8 cellular contexts compared by ENCODE assay signal in the genomic region with DNA sequence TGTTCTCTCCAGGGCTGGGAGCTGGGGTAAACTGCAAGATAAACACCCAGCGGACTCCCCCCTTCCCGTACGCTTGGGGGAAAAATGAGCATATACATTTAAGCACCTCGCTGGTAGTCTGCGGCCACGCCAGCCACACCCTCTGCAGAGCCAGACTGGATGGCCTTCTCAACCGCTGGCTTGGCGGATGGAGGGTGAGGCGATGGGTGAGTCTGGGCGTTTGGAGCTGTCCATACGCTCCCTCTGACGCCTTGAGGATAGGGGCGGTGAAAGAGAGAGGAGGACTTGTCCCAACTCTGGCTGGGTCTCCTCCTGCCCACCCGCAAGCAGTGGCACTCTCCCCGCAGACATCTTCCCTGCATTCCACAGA. TPM values are rescaled to one million over a fixed set of nuclear protein-coding genes. Genes with fewer than 3 reads are reported as not detected.
DNase-seq lines count a peak whose midpoint lies in the region; ATAC-seq, FAIRE-seq and TF ChIP-seq lines count a peak whose summit lies in the region.

No MANE protein-coding gene starts in this region.

- dilution Hi-C loops in keratinocyte (cut with MboI; ENCODE audit: extremely low pct_ligation_motif_present, low sequenced_read_pairs) = no loop called here

- no peak overlapping the region for H2AFZ ChIP-seq in keratinocyte (ENCODE audit: control insufficient read depth, low read length)

- H3K36me3 Mint-ChIP-seq in activated CD8-positive, alpha-beta memory T cell treated with anti-CD3 and anti-CD28 coated beads, Interleukin-2, amount 10 ng/mL, durations not matched to agents 7 days and 5 days = peaks cover 2% of the 10 kb centered on the region

- H3K27me3 ChIP-seq in keratinocyte (ENCODE audit: control insufficient read depth, extremely low read depth, insufficient read depth, low read length) = no peaks in the 10 kb centered on the region
- peaks cover 10% of the 10 kb centered on the region for H3K27me3 ChIP-seq in thymus (ENCODE audit: control insufficient read depth, insufficient read depth)

- no peak for ATAC-seq in activated CD8-positive, alpha-beta memory T cell treated with anti-CD3 and anti-CD28 coated beads, Interleukin-2, amount 10 ng/mL, durations not matched to agents 7 days and 5 days
- ATAC-seq in GM18909 (IDR thresholded peaks at IDR 0.05; ENCODE audit: poor library complexity, unreplicated experiment) (no peak), HG03095 (IDR thresholded peaks at IDR 0.05; ENCODE audit: unreplicated experiment) (no peak)

- no peak overlapping the region for H3K27ac Mint-ChIP-seq in activated CD8-positive, alpha-beta memory T cell treated with anti-CD3 and anti-CD28 coated beads, Interleukin-2, amount 10 ng/mL, durations not matched to agents 7 days and 5 days

- DNase-seq in activated CD8-positive, alpha-beta memory T cell treated with anti-CD3 and anti-CD28 coated beads, Interleukin-2, amount 10 ng/mL, durations not matched to agents 7 days and 5 days = no peak
- no peak for DNase-seq in activated CD8-positive, alpha-beta memory T cell treated with anti-CD3 and anti-CD28 coated beads, Interleukin-2, amount 50 U/mL, for 4 hours
- DNase-seq in amniotic epithelial cell (ENCODE audit: low read depth) (peak; percentile 37), keratinocyte (ENCODE audit: low read depth, low spot score) (no peak), NCI-H345 treated with DMSO at 0.1 percent for 48 hours (lab: John Stamatoyannopoulos, UW; ENCODE audit: unreplicated experiment) (no peak)

- peaks cover 7% of the 10 kb centered on the region for H3K27me3 Mint-ChIP-seq in activated CD8-positive, alpha-beta memory T cell treated with anti-CD3 and anti-CD28 coated beads, Interleukin-2, amount 10 ng/mL, durations not matched to agents 7 days and 5 days

- peak overlapping the region; percentile 84 for H3K4me3 Mint-ChIP-seq in activated CD8-positive, alpha-beta memory T cell treated with anti-CD3 and anti-CD28 coated beads, Interleukin-2, amount 10 ng/mL, durations not matched to agents 7 days and 5 days

- H3K36me3 ChIP-seq in keratinocyte (ENCODE audit: control insufficient read depth in 2 of 2, extremely low read depth in 1 of 2, insufficient read depth in 2 of 2, low read length in 2 of 2) (peaks cover 19 to 41% of the 10 kb centered on the region in 2 experiments), thymus (ENCODE audit: control insufficient read depth, insufficient read depth) (no peaks in the 10 kb centered on the region)

- peak overlapping the region; percentile 94 for H3K9ac ChIP-seq in keratinocyte (ENCODE audit: control insufficient read depth, extremely low read depth, insufficient read depth, low read length)

- WGBS in thymus = 38% methylated on average over 15 of the region's 15 CpGs

- peak overlapping the region; percentile 90 for H3K4me2 ChIP-seq in keratinocyte (ENCODE audit: control insufficient read depth, extremely low read depth, insufficient read depth, low read depth, low read length)

- peaks cover 3% of the 10 kb centered on the region for H3K9me1 ChIP-seq in keratinocyte (ENCODE audit: control insufficient read depth, extremely low read depth, insufficient read depth, low read length)

- H3K4me3 ChIP-seq in keratinocyte (ENCODE audit: control insufficient read depth in 2 of 3, extremely low read depth in 1 of 3, insufficient read depth in 2 of 3, low read depth in 1 of 3, low read length in 3 of 3) = peak overlapping the region; percentile 82 to 97 (median 86)
- peak overlapping the region; percentile 60 for H3K4me3 ChIP-seq in thymus (ENCODE audit: low read length)

- peaks cover 4% of the 10 kb centered on the region for H4K20me1 ChIP-seq in keratinocyte (ENCODE audit: control insufficient read depth, extremely low read depth, insufficient read depth, low read length)

- peaks cover 55% of the 10 kb centered on the region for H3K79me2 ChIP-seq in keratinocyte (ENCODE audit: control insufficient read depth, insufficient read depth, low read length)

- no peaks in the 10 kb centered on the region for H3K9me3 Mint-ChIP-seq in activated CD8-positive, alpha-beta memory T cell treated with anti-CD3 and anti-CD28 coated beads, Interleukin-2, amount 10 ng/mL, durations not matched to agents 7 days and 5 days (ENCODE audit: low read depth)

- TF ChIP-seq CTCF in keratinocyte (optimal IDR thresholded peaks at IDR 0.05 in 1 of 3, IDR thresholded peaks at IDR 0.05 in 1 of 3, conservative IDR thresholded peaks at IDR 0.05 in 1 of 3; ENCODE audit: extremely low read depth in 1 of 3, insufficient read depth in 2 of 3, low read length in 3 of 3) = no peak

- peaks cover 65% of the 10 kb centered on the region for H3K4me1 ChIP-seq in keratinocyte (ENCODE audit: control insufficient read depth, extremely low read depth, insufficient read depth, low read length)
- peaks cover 7% of the 10 kb centered on the region for H3K4me1 ChIP-seq in thymus (ENCODE audit: control insufficient read depth, insufficient read depth, low read length)

- peaks cover 24% of the 10 kb centered on the region for H3K4me1 Mint-ChIP-seq in activated CD8-positive, alpha-beta memory T cell treated with anti-CD3 and anti-CD28 coated beads, Interleukin-2, amount 10 ng/mL, durations not matched to agents 7 days and 5 days

- CTCF ChIA-PET in activated CD8-positive, alpha-beta memory T cell treated with anti-CD3 and anti-CD28 coated beads, Interleukin-2, amount 10 ng/mL, durations not matched to agents 7 days and 5 days (lab: Charles Lee) = interaction anchor here (0.8 to 7.3 kb wide), 20 partner anchors 9 to 273 kb away, joined by 3 to 65 read pairs (median 6); a partner anchor contains a TSS

- no peaks in the 10 kb centered on the region for H3K9me3 ChIP-seq in keratinocyte (ENCODE audit: control insufficient read depth, low read depth, low read length)
- H3K9me3 ChIP-seq in thymus (ENCODE audit: control insufficient read depth) = no peaks in the 10 kb centered on the region

- H3K27ac ChIP-seq in keratinocyte (ENCODE audit: control insufficient read depth, insufficient read depth, low read length) (peak overlapping the region; percentile 91), thymus (ENCODE audit: low read depth) (no peak overlapping the region)

- no peak for FAIRE-seq in keratinocyte (lab: Jason Lieb, UNC)

RNA-seq across cellular contexts. Expression of a gene that starts 1.0 kb away (rescaled TPM):
- total RNA-seq in activated CD8-positive, alpha-beta memory T cell treated with anti-CD3 and anti-CD28 coated beads, Interleukin-2, amount 10 ng/mL, durations not matched to agents 7 days and 5 days = 10 to 100 TPM; 10.3 to 11.3 TPM
- polyA plus RNA-seq in keratinocyte (427 to 733 TPM (median 708 TPM) in 3 replicates), thymus (27.7 TPM)
- polyA plus RNA-seq in keratinocyte (2011; ENCODE audit: low read depth) = 311 TPM
- polyA plus RNA-seq in keratinocyte (2011; cell fraction: cytosol; rRNA removed) = 216 and 405 TPM in 2 replicates
- polyA plus RNA-seq in keratinocyte (2011; cell fraction: nucleus; rRNA removed) = 1,779 and 2,144 TPM in 2 replicates
- 460 and 965 TPM in 2 replicates for polyA plus RNA-seq in keratinocyte (2012; ENCODE audit: low replicate concordance)
- polyA minus RNA-seq in keratinocyte = 1,193 to 2,515 TPM (median 1,361 TPM) in 3 replicates
- polyA minus RNA-seq in keratinocyte (2011; cell fraction: cytosol; rRNA and poly(A)+ RNA removed) = 897 TPM
- polyA minus RNA-seq in keratinocyte (2011; cell fraction: nucleus; rRNA and poly(A)+ RNA removed) = 2,521 and 2,609 TPM in 2 replicates

RNA-seq across cellular contexts. Expression of a gene that starts 38.2 kb away (rescaled TPM):
- total RNA-seq in activated CD8-positive, alpha-beta memory T cell treated with anti-CD3 and anti-CD28 coated beads, Interleukin-2, amount 10 ng/mL, durations not matched to agents 7 days and 5 days = 10 to 100 TPM; 13.6 to 20.9 TPM
- polyA plus RNA-seq in keratinocyte = 7.5 to 24.1 TPM (median 8.6 TPM) in 3 replicates
- polyA plus RNA-seq in keratinocyte (2011; ENCODE audit: low read depth) = 2.1 TPM
- polyA plus RNA-seq in keratinocyte (2011; cell fraction: cytosol; rRNA removed) = 19.2 and 30.7 TPM in 2 replicates
- polyA plus RNA-seq in keratinocyte (2011; cell fraction: nucleus; rRNA removed) = 21.7 and 30.4 TPM in 2 replicates
- polyA plus RNA-seq in keratinocyte (2012; ENCODE audit: low replicate concordance) = 5.9 and 11.2 TPM in 2 replicates
- polyA minus RNA-seq in keratinocyte = 21.8 to 28.3 TPM (median 21.9 TPM) in 3 replicates
- polyA minus RNA-seq in keratinocyte (2011; cell fraction: cytosol; rRNA and poly(A)+ RNA removed) = 18.8 TPM
- polyA minus RNA-seq in keratinocyte (2011; cell fraction: nucleus; rRNA and poly(A)+ RNA removed) = 11.7 and 14.0 TPM in 2 replicates
- 14.5 TPM for polyA plus RNA-seq in thymus
